8 cellular contexts compared by ENCODE assay signal in genomic region chr10:89702121-89702480, GRCh38. TPM values are rescaled to one million over a fixed set of nuclear protein-coding genes. Genes with fewer than 3 reads are reported as not detected.
A peak's percentile ranks its signal among the peaks of the same experiment; 100 is the strongest.
DNase-seq lines count a peak whose midpoint lies in the region; ATAC-seq and TF ChIP-seq lines count a peak whose summit lies in the region.

No MANE protein-coding gene starts in this region.

- peaks cover 2% of the 10 kb centered on the region for H3K27me3 Mint-ChIP-seq in neural progenitor cell (ENCODE audit: insufficient read depth, low read depth)

- 8% methylated on average over 7 of the region's 7 CpGs for WGBS in SK-N-SH (ENCODE audit: low lambda C conversion rate)

- peaks cover 10 to 17% of the 10 kb centered on the region in 2 experiments; a peak in 2 of 4 replicates for H3K4me1 ChIP-seq in SK-N-SH (ENCODE audit: control insufficient read depth in 1 of 2, insufficient read depth in 2 of 2, low read depth in 1 of 2, low read length in 1 of 2)
- H3K4me1 ChIP-seq in duodenal mucosa (ENCODE audit: control insufficient read depth in 1 of 2, insufficient read depth in 2 of 2, low read length in 2 of 2) = peaks cover 5 to 7% of the 10 kb centered on the region in 2 donors
- H3K4me1 ChIP-seq in neural progenitor cell = peaks cover 31% of the 10 kb centered on the region

- H3K79me2 ChIP-seq in SK-N-SH (ENCODE audit: insufficient read depth) = peaks cover 55% of the 10 kb centered on the region
- H3K79me2 ChIP-seq in neural progenitor cell (ENCODE audit: low read depth) = peaks cover 64% of the 10 kb centered on the region

- H3K27me3 ChIP-seq in SK-N-SH (ENCODE audit: insufficient read depth) (no peaks in the 10 kb centered on the region), duodenal mucosa (ENCODE audit: control insufficient read depth in 1 of 2, insufficient read depth in 2 of 2, low read length in 2 of 2) (no peaks in the 10 kb centered on the region), neural progenitor cell (no peaks in the 10 kb centered on the region)

- peak overlapping the region; percentile 99 for H3K4me3 Mint-ChIP-seq in neural progenitor cell

- H3K4me1 Mint-ChIP-seq in neural progenitor cell = peaks cover 30% of the 10 kb centered on the region

- CTCF ChIA-PET in SK-N-SH (lab: Yijun Ruan, JAX) = interaction anchor here (1.2 kb wide), 1 partner anchor 38 kb away, joined by 3 read pairs; no protein-coding TSS in a partner anchor

- peak overlapping the region; percentile 95 for H3K27ac Mint-ChIP-seq in neural progenitor cell

- H3K4me2 ChIP-seq in SK-N-SH = peak overlapping the region; percentile 88
- peak overlapping the region; percentile 95 for H3K4me2 ChIP-seq in neural progenitor cell

- TF ChIP-seq CTCF in GM12865 (IDR thresholded peaks at IDR 0.05; ENCODE audit: insufficient read depth, low read depth, low read length, missing control alignments) (no peak), SK-N-SH (IDR thresholded peaks at IDR 0.05) (no peak), neural progenitor cell (IDR thresholded peaks at IDR 0.05) (no peak)

- DNase-seq in A172 (ENCODE audit: low spot score) (peak; percentile 37), GM12865 (ENCODE audit: low read depth) (peak; percentile 35), SK-N-SH (peak; percentile 11), neural progenitor cell (ENCODE audit: low spot score) (peak; percentile 8)

- H3K9ac ChIP-seq in SK-N-SH (peak overlapping the region; percentile 72), duodenal mucosa (ENCODE audit: low read depth in 1 of 2, low read length in 2 of 2) (peak overlapping the region; percentile 57 to 85), neural progenitor cell (peak overlapping the region; percentile 56)

- H3F3A ChIP-seq in SK-N-SH (replicated peaks; ENCODE audit: insufficient read depth) (peaks cover 9% of the 10 kb centered on the region), neural progenitor cell (ENCODE audit: low read depth) (peaks cover 7% of the 10 kb centered on the region)

- peak overlapping the region; percentile 97 for H3K4me3 ChIP-seq in GM12865 (ENCODE audit: low read depth, low read length)
- H3K4me3 ChIP-seq in SK-N-SH (ENCODE audit: low read depth in 2 of 2, low read length in 1 of 2) = peak overlapping the region; percentile 78 to 82
- peak overlapping the region; percentile 91 to 99 for H3K4me3 ChIP-seq in duodenal mucosa (ENCODE audit: low read depth in 1 of 2, low read length in 2 of 2)
- H3K4me3 ChIP-seq in neural progenitor cell = peak overlapping the region; percentile 75

- H3K36me3 ChIP-seq in SK-N-SH (replicated peaks in 1 of 2; ENCODE audit: control insufficient read depth in 1 of 2, insufficient read depth in 2 of 2, low read length in 1 of 2) = no peaks in the 10 kb centered on the region
- no peaks in the 10 kb centered on the region for H3K36me3 ChIP-seq in duodenal mucosa (ENCODE audit: control insufficient read depth in 1 of 2, insufficient read depth in 2 of 2, low read length in 2 of 2)
- no peaks in the 10 kb centered on the region for H3K36me3 ChIP-seq in neural progenitor cell

- ATAC-seq in HG03095 (IDR thresholded peaks at IDR 0.05; ENCODE audit: unreplicated experiment) (no peak), HG02885 (IDR thresholded peaks at IDR 0.05; ENCODE audit: poor library complexity, unreplicated experiment) (no peak), GM21619 (IDR thresholded peaks at IDR 0.05; ENCODE audit: unreplicated experiment) (no peak)

- no peaks in the 10 kb centered on the region for H3K36me3 Mint-ChIP-seq in neural progenitor cell

- POLR2A ChIA-PET in SK-N-SH (lab: Yijun Ruan, JAX) = interaction anchor here (1.3 kb wide), 1 partner anchor 16 kb away, joined by 3 read pairs; no protein-coding TSS in a partner anchor

- H2AFZ ChIP-seq in SK-N-SH (ENCODE audit: low read depth) = peak overlapping the region; percentile 62
- H2AFZ ChIP-seq in neural progenitor cell (replicated peaks) = no peak overlapping the region

- H4K20me1 ChIP-seq in SK-N-SH (ENCODE audit: insufficient read depth) = 0 out of 2 replicates have a peak, but pooled peaks cover 4% of the 10 kb centered on the region
- H4K20me1 ChIP-seq in neural progenitor cell (ENCODE audit: low read depth) = no peaks in the 10 kb centered on the region

- no peaks in the 10 kb centered on the region for H3K9me3 ChIP-seq in SK-N-SH
- no peaks in the 10 kb centered on the region for H3K9me3 ChIP-seq in duodenal mucosa (ENCODE audit: control insufficient read depth in 1 of 2, low read length in 2 of 2)
- H3K9me3 ChIP-seq in neural progenitor cell (ENCODE audit: low read depth) = no peaks in the 10 kb centered on the region

- no peaks in the 10 kb centered on the region for H3K9me3 Mint-ChIP-seq in neural progenitor cell

- no peak for TF ChIP-seq RAD21 in SK-N-SH (IDR thresholded peaks at IDR 0.05; ENCODE audit: low read length)

- H3K27ac ChIP-seq in SK-N-SH (ENCODE audit: low read depth in 2 of 2, low read length in 1 of 2) = peak overlapping the region in 1 of 2 experiments; percentile 43; a peak in 2 of 4 replicates
- H3K27ac ChIP-seq in duodenal mucosa (ENCODE audit: low read depth, low read length) = no peak overlapping the region
- H3K27ac ChIP-seq in neural progenitor cell = no peak overlapping the region

- no peak for TF ChIP-seq EP300 in SK-N-SH (IDR thresholded peaks at IDR 0.05; ENCODE audit: borderline replicate concordance in 1 of 2, low read depth in 1 of 2, low read length in 1 of 2)

- H3K9me2 ChIP-seq in SK-N-SH = no peaks in the 10 kb centered on the region

TF ChIP-seq in SK-N-SH, 30 proteins besides CTCF, POLR2A, EP300 and RAD21:
- TF ChIP-seq FOXJ3 (CRISPR knock-in tag; IDR thresholded peaks at IDR 0.05) (no peak), IRF3 (IDR thresholded peaks at IDR 0.05; ENCODE audit: low read depth, low read length) (no peak)
- TF ChIP-seq, protein P1, sequence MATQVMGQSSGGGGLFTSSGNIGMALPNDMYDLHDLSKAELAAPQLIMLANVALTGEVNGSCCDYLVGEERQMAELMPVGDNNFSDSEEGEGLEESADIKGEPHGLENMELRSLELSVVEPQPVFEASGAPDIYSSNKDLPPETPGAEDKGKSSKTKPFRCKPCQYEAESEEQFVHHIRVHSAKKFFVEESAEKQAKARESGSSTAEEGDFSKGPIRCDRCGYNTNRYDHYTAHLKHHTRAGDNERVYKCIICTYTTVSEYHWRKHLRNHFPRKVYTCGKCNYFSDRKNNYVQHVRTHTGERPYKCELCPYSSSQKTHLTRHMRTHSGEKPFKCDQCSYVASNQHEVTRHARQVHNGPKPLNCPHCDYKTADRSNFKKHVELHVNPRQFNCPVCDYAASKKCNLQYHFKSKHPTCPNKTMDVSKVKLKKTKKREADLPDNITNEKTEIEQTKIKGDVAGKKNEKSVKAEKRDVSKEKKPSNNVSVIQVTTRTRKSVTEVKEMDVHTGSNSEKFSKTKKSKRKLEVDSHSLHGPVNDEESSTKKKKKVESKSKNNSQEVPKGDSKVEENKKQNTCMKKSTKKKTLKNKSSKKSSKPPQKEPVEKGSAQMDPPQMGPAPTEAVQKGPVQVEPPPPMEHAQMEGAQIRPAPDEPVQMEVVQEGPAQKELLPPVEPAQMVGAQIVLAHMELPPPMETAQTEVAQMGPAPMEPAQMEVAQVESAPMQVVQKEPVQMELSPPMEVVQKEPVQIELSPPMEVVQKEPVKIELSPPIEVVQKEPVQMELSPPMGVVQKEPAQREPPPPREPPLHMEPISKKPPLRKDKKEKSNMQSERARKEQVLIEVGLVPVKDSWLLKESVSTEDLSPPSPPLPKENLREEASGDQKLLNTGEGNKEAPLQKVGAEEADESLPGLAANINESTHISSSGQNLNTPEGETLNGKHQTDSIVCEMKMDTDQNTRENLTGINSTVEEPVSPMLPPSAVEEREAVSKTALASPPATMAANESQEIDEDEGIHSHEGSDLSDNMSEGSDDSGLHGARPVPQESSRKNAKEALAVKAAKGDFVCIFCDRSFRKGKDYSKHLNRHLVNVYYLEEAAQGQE (IDR thresholded peaks at IDR 0.05; ENCODE audit: low read depth, low read length) = no peak
TF ChIP-seq in SK-N-SH: peak in this region for 0.

RNA-seq across cellular contexts. Expression of gene KIF20B, which starts 0.7 kb away (rescaled TPM):
- 39.2 and 46.0 TPM in 2 replicates for total RNA-seq in A172 (2014; rRNA removed; shearing (Covaris generic))
- 1.5 and 2.0 TPM in 2 replicates for polyA plus RNA-seq in SK-N-SH (2012; rRNA removed)
- polyA plus RNA-seq in SK-N-SH (2012; cell fraction: cytosol; rRNA removed) = 2.3 and 3.5 TPM in 2 replicates
- 0.52 and 2.1 TPM in 2 replicates for polyA plus RNA-seq in SK-N-SH (2012; cell fraction: nucleus; rRNA removed)
- 44.2 and 71.5 TPM in 2 replicates for total RNA-seq in neural progenitor cell (ENCODE audit: low replicate concordance)

RNA-seq across cellular contexts. Expression of gene PANK1, which starts 57.1 kb away (rescaled TPM):
- 5.3 and 6.2 TPM in 2 replicates for total RNA-seq in A172 (2014; rRNA removed; shearing (Covaris generic))
- 4.2 and 4.9 TPM in 2 replicates for polyA plus RNA-seq in SK-N-SH (2012; rRNA removed)
- polyA plus RNA-seq in SK-N-SH (2012; cell fraction: cytosol; rRNA removed) = 3.9 and 4.6 TPM in 2 replicates
- polyA plus RNA-seq in SK-N-SH (2012; cell fraction: nucleus; rRNA removed) = 1.1 and 4.0 TPM in 2 replicates
- total RNA-seq in neural progenitor cell (ENCODE audit: low replicate concordance) = 38.0 and 49.0 TPM in 2 replicates
